Comparison of ENCODE assay signal across 1 cellular context in genomic region chr16:70653809-70654771, GRCh38.
A peak's percentile ranks its signal among the peaks of the same experiment; 100 is the strongest.
TF ChIP-seq lines count a peak whose summit lies in the region.

No MANE protein-coding gene starts in this region.

TF ChIP-seq in HepG2, 621 proteins besides CTCF, POLR2A, EP300 and RAD21 (continued from another document and continues in another):
- TF ChIP-seq ZBTB40 (IDR thresholded peaks at IDR 0.05): no peak
- TF ChIP-seq ZBTB40 (CRISPR knock-in tag; IDR thresholded peaks at IDR 0.05): no peak
- TF ChIP-seq ZNF331 (CRISPR knock-in tag; IDR thresholded peaks at IDR 0.05): peak; percentile 30; the same call in 1 of the 2 replicates
- TF ChIP-seq ZNF710 (CRISPR knock-in tag; IDR thresholded peaks at IDR 0.05; ENCODE audit: borderline replicate concordance): 0 out of 2 replicates have a peak, but pooled peaks have one; percentile 7
- TF ChIP-seq SKI (IDR thresholded peaks at IDR 0.05; ENCODE audit: partially characterized antibody): no peak
- TF ChIP-seq ZNF180 (CRISPR knock-in tag; IDR thresholded peaks at IDR 0.05; ENCODE audit: borderline replicate concordance, low read depth): no peak
- no peak for TF ChIP-seq FOSL1 (CRISPR knock-in tag; IDR thresholded peaks at IDR 0.05; ENCODE audit: borderline replicate concordance)
- TF ChIP-seq NAIF1 (CRISPR knock-in tag; IDR thresholded peaks at IDR 0.05; ENCODE audit: borderline replicate concordance): no peak
- TF ChIP-seq UBTF (CRISPR knock-in tag; IDR thresholded peaks at IDR 0.05): peak; percentile 46; the same call in 1 of the 2 replicates
- no peak for TF ChIP-seq XBP1 (CRISPR knock-in tag; IDR thresholded peaks at IDR 0.05)
- no peak for TF ChIP-seq ZNF430 (CRISPR knock-in tag; IDR thresholded peaks at IDR 0.05)
- no peak for TF ChIP-seq REL (CRISPR knock-in tag; conservative IDR thresholded peaks at IDR 0.05)
- no peak for TF ChIP-seq ZMYM2 (CRISPR knock-in tag; IDR thresholded peaks at IDR 0.05)
- no peak for TF ChIP-seq E2F2 (CRISPR knock-in tag; IDR thresholded peaks at IDR 0.05; ENCODE audit: borderline replicate concordance)
- TF ChIP-seq MBNL3 (CRISPR knock-in tag; conservative IDR thresholded peaks at IDR 0.05): no peak
- no peak for TF ChIP-seq NBN (conservative IDR thresholded peaks at IDR 0.05)
- TF ChIP-seq NR2F6 (IDR thresholded peaks at IDR 0.05): no peak
- peak; percentile 53 for TF ChIP-seq NR2F6 (CRISPR knock-in tag; IDR thresholded peaks at IDR 0.05)
- 0 out of 2 replicates have a peak, but pooled peaks have one; percentile 31 for TF ChIP-seq DRAP1 (CRISPR knock-in tag; IDR thresholded peaks at IDR 0.05)
- TF ChIP-seq DPF2 (CRISPR knock-in tag; IDR thresholded peaks at IDR 0.05; ENCODE audit: borderline replicate concordance, low read depth): no peak
- peak; percentile 71; the same call in 1 of the 2 replicates for TF ChIP-seq ZNF362 (CRISPR knock-in tag; IDR thresholded peaks at IDR 0.05; ENCODE audit: borderline replicate concordance)
- no peak for TF ChIP-seq SMAD3 (CRISPR knock-in tag; IDR thresholded peaks at IDR 0.05)
- TF ChIP-seq ZNF766 (CRISPR knock-in tag; IDR thresholded peaks at IDR 0.05; ENCODE audit: borderline replicate concordance): 0 out of 2 replicates have a peak, but pooled peaks have one; percentile 66
- TF ChIP-seq ZSCAN20 (CRISPR knock-in tag; IDR thresholded peaks at IDR 0.05; ENCODE audit: borderline replicate concordance): no peak
- TF ChIP-seq ZFP36L1 (CRISPR knock-in tag; IDR thresholded peaks at IDR 0.05): no peak
- TF ChIP-seq CEBPB (IDR thresholded peaks at IDR 0.05; ENCODE audit: borderline replicate concordance, low read depth, low read length): no peak
- TF ChIP-seq ZNF30 (CRISPR knock-in tag; IDR thresholded peaks at IDR 0.05): no peak
- TF ChIP-seq SYNCRIP (IDR thresholded peaks at IDR 0.05; ENCODE audit: insufficient read depth, low read depth, low read length): no peak
- TF ChIP-seq ASH2L (IDR thresholded peaks at IDR 0.05; ENCODE audit: insufficient read length, low read depth, low read length): peak; percentile 51
- peak; percentile 23 for TF ChIP-seq TEAD3 (CRISPR knock-in tag; optimal IDR thresholded peaks at IDR 0.05; ENCODE audit: borderline replicate concordance)
- TF ChIP-seq SOX5 (CRISPR knock-in tag; IDR thresholded peaks at IDR 0.05; ENCODE audit: borderline replicate concordance): peak; percentile 23; the same call in 1 of the 2 replicates
- no peak for TF ChIP-seq NR2C2 (CRISPR knock-in tag; IDR thresholded peaks at IDR 0.05; ENCODE audit: borderline replicate concordance)
- peak; percentile 45; the same call in 1 of the 2 replicates for TF ChIP-seq SIX1 (CRISPR knock-in tag; IDR thresholded peaks at IDR 0.05; ENCODE audit: borderline replicate concordance)
- no peak for TF ChIP-seq ZBTB20 (CRISPR knock-in tag; IDR thresholded peaks at IDR 0.05; ENCODE audit: borderline replicate concordance, low read depth)
- no peak for TF ChIP-seq ZNF33B (CRISPR knock-in tag; IDR thresholded peaks at IDR 0.05)
- TF ChIP-seq PATZ1 (CRISPR knock-in tag; IDR thresholded peaks at IDR 0.05): 0 out of 2 replicates have a peak, but pooled peaks have one; percentile 20
- peak; percentile 70 to 85; a peak in 3 of 4 replicates for TF ChIP-seq HMGXB4 (CRISPR knock-in tag; IDR thresholded peaks at IDR 0.05; ENCODE audit: borderline replicate concordance in 1 of 2, low read depth in 1 of 2)
- peak; percentile 66 for TF ChIP-seq SAP130 (CRISPR knock-in tag; IDR thresholded peaks at IDR 0.05; ENCODE audit: low read depth)
- 0 out of 2 replicates have a peak, but pooled peaks have one; percentile 61 for TF ChIP-seq MXD4 (CRISPR knock-in tag; IDR thresholded peaks at IDR 0.05)
- no peak for TF ChIP-seq ZNF530 (CRISPR knock-in tag; IDR thresholded peaks at IDR 0.05; ENCODE audit: low read depth)
- peak; percentile 99 for TF ChIP-seq STAG1 (CRISPR knock-in tag; IDR thresholded peaks at IDR 0.05)
- TF ChIP-seq SNAPC5 (CRISPR knock-in tag; IDR thresholded peaks at IDR 0.05; ENCODE audit: borderline replicate concordance): no peak
- TF ChIP-seq TEAD2 (CRISPR knock-in tag; IDR thresholded peaks at IDR 0.05): no peak
- TF ChIP-seq KMT2B (CRISPR knock-in tag; IDR thresholded peaks at IDR 0.05): 0 out of 2 replicates have a peak, but pooled peaks have one; percentile 46
